9 cellular contexts compared by ENCODE assay signal in the genomic region with DNA sequence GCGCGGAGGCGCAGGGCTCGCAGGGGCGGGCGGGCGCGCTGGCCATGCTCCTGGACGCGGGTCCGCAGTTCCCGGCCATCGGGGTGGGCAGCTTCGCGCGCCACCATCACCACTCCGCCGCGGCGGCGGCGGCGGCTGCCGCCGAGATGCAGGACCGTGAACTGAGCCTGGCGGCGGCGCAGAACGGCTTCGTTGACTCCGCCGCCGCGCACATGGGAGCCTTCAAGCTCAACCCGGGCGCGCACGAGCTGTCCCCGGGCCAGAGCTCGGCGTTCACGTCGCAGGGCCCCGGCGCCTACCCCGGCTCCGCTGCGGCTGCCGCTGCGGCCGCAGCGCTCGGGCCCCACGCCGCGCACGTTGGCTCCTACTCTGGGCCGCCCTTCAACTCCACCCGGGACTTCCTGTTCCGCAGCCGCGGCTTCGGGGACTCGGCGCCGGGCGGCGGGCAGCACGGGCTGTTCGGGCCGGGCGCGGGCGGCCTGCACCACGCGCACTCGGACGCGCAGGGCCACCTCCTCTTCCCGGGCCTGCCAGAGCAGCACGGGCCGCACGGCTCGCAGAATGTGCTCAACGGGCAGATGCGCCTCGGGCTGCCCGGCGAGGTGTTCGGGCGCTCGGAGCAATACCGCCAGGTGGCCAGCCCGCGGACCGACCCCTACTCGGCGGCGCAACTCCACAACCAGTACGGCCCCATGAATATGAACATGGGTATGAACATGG. TPM values are rescaled to one million over a fixed set of nuclear protein-coding genes. Genes with fewer than 3 reads are reported as not detected.
DNase-seq lines count a peak whose midpoint lies in the region; ATAC-seq and TF ChIP-seq lines count a peak whose summit lies in the region.
"Had no signal": no experiment of that assay in that cellular context is flagged by ENCODE, and none has a peak within 500 bp of the region (broad histone marks: within the 10 kb centered on the region; RNA-seq: fewer than 3 reads in every experiment).

No MANE protein-coding gene starts in this region.

- H3K4me3 Mint-ChIP-seq in activated CD8-positive, alpha-beta T cell treated with anti-CD3 and anti-CD28 coated beads, Interleukin-2, amount 10 ng/mL, durations not matched to agents 7 days and 5 days: peak overlapping the region; percentile 42
- H3K4me3 Mint-ChIP-seq in immature natural killer cell: peak overlapping the region; percentile 18 to 70 (median 64)

- DNase-seq in activated CD8-positive, alpha-beta memory T cell treated with anti-CD3 and anti-CD28 coated beads, Interleukin-2, amount 50 U/mL, for 48 hours: peak; percentile 64
- DNase-seq in activated CD8-positive, alpha-beta memory T cell treated with anti-CD3 and anti-CD28 coated beads, Interleukin-2, amount 50 U/mL, for 4 hours: no peak
- DNase-seq in activated CD8-positive, alpha-beta T cell treated with anti-CD3 and anti-CD28 coated beads, Interleukin-2, amount 10 ng/mL, durations not matched to agents 7 days and 5 days: no peak
- DNase-seq in immature natural killer cell (no peak), thoracic aorta (ENCODE audit: low spot score) (no peak), activated gamma-delta T cell (lab: John Stamatoyannopoulos, UW) (no peak)
- DNase-seq in activated CD4-positive, alpha-beta T cell treated with anti-CD3 and anti-CD28 coated beads, Interleukin-2, amount 50 U/mL, for 1 hour: no peak
- DNase-seq: T-helper 9 cell had no signal

- H3K27ac Mint-ChIP-seq in activated CD8-positive, alpha-beta T cell treated with anti-CD3 and anti-CD28 coated beads, Interleukin-2, amount 10 ng/mL, durations not matched to agents 7 days and 5 days: peak overlapping the region; percentile 39
- peak overlapping the region in 2 of 6 donors; percentile 40 to 83 for H3K27ac Mint-ChIP-seq in immature natural killer cell

- POLR2A ChIA-PET in activated CD8-positive, alpha-beta T cell treated with anti-CD3 and anti-CD28 coated beads, Interleukin-2, amount 10 ng/mL, durations not matched to agents 7 days and 5 days (lab: Charles Lee): no interaction called here

- no peak overlapping the region for H3K27ac ChIP-seq in thoracic aorta

- TF ChIP-seq CTCF in thoracic aorta (IDR thresholded peaks at IDR 0.05): no peak

- H3K36me3 ChIP-seq in thoracic aorta: no peaks in the 10 kb centered on the region

- H3K4me3 ChIP-seq in thoracic aorta: peak overlapping the region; percentile 79

- peaks cover 13% of the 10 kb centered on the region for H3K36me3 Mint-ChIP-seq in activated CD8-positive, alpha-beta T cell treated with anti-CD3 and anti-CD28 coated beads, Interleukin-2, amount 10 ng/mL, durations not matched to agents 7 days and 5 days (ENCODE audit: low read depth)
- peaks cover 0 to 9% (median 5%) of the 10 kb centered on the region in 3 donors for H3K36me3 Mint-ChIP-seq in immature natural killer cell

- no peaks in the 10 kb centered on the region for H3K9me3 ChIP-seq in thoracic aorta

- peaks cover 62% of the 10 kb centered on the region for H3K27me3 Mint-ChIP-seq in activated CD8-positive, alpha-beta T cell treated with anti-CD3 and anti-CD28 coated beads, Interleukin-2, amount 10 ng/mL, durations not matched to agents 7 days and 5 days (ENCODE audit: low read depth)
- peaks cover 53 to 67% (median 63%) of the 10 kb centered on the region in 3 donors for H3K27me3 Mint-ChIP-seq in immature natural killer cell (ENCODE audit: low read depth in 3 of 3)

- peaks cover 17 to 33% of the 10 kb centered on the region in 2 donors for H3K4me1 ChIP-seq in thoracic aorta (ENCODE audit: control insufficient read depth in 1 of 2, low read depth in 2 of 2)

- H3K4me1 Mint-ChIP-seq in activated CD8-positive, alpha-beta T cell treated with anti-CD3 and anti-CD28 coated beads, Interleukin-2, amount 10 ng/mL, durations not matched to agents 7 days and 5 days (ENCODE audit: low read depth): peaks cover 25% of the 10 kb centered on the region
- peaks cover 22 to 40% of the 10 kb centered on the region in 2 donors for H3K4me1 Mint-ChIP-seq in immature natural killer cell

- ATAC-seq in activated CD8-positive, alpha-beta T cell treated with anti-CD3 and anti-CD28 coated beads, Interleukin-2, amount 10 ng/mL, durations not matched to agents 7 days and 5 days: no peak
- no peak for ATAC-seq in thoracic aorta (ENCODE audit: insufficient number of reproducible peaks, low FRiP score, low read depth)
- no peak for ATAC-seq in HG02623 (IDR thresholded peaks at IDR 0.05; ENCODE audit: unreplicated experiment)

- CTCF ChIA-PET in activated CD8-positive, alpha-beta T cell treated with anti-CD3 and anti-CD28 coated beads, Interleukin-2, amount 10 ng/mL, durations not matched to agents 7 days and 5 days (lab: Charles Lee): no interaction called here

- H3K27me3 ChIP-seq in thoracic aorta (replicated peaks; ENCODE audit: insufficient read depth): peaks cover 68% of the 10 kb centered on the region

- H3K9me3 Mint-ChIP-seq in activated CD8-positive, alpha-beta T cell treated with anti-CD3 and anti-CD28 coated beads, Interleukin-2, amount 10 ng/mL, durations not matched to agents 7 days and 5 days (ENCODE audit: insufficient read depth): no peaks in the 10 kb centered on the region
- H3K9me3 Mint-ChIP-seq in immature natural killer cell: peaks cover 1 to 32% (median 18%) of the 10 kb centered on the region in 6 donors

RNA-seq across cellular contexts. Expression of gene ZIC2, which starts 0.6 kb away (rescaled TPM):
- total RNA-seq in activated CD8-positive, alpha-beta T cell treated with anti-CD3 and anti-CD28 coated beads, Interleukin-2, amount 10 ng/mL, durations not matched to agents 7 days and 5 days: not detected
- not detected for polyA plus RNA-seq in immature natural killer cell
- total RNA-seq in thoracic aorta: not detected

RNA-seq across cellular contexts. Expression of gene ZIC5, which starts 10.6 kb away (rescaled TPM):
- not detected for total RNA-seq in activated CD8-positive, alpha-beta T cell treated with anti-CD3 and anti-CD28 coated beads, Interleukin-2, amount 10 ng/mL, durations not matched to agents 7 days and 5 days
- not detected for polyA plus RNA-seq in immature natural killer cell
- total RNA-seq in thoracic aorta: not detected
